Comparison of ENCODE assay signal across 19 cellular contexts in the genomic region with DNA sequence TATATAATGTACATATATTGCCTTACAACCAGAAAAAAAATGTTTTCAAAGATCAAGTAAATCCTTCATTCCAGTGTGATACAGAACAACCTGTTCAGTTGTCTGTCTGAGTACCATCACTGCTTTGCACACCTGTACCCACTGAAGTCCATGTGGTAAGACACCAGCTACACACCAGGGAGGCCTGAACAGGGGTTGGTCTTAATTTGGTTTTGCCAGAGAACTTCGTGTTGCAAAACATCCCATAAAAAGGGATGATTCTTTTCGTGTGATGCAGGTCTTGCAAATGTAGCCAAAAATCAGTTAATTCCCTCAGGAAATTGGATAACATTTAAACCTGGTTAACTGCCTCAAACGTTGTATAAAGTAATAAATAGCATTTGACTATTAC.
DNase-seq lines count a peak whose midpoint lies in the region; ATAC-seq, FAIRE-seq and TF ChIP-seq lines count a peak whose summit lies in the region.
"Had no signal": no experiment of that assay in that cellular context is flagged by ENCODE, and none has a peak within 500 bp of the region (broad histone marks: within the 10 kb centered on the region; RNA-seq: fewer than 3 reads in every experiment).

No MANE protein-coding gene starts in this region.

- H3K9me1 ChIP-seq in K562 (ENCODE audit: control insufficient read depth, insufficient read depth, low read length), result no peaks in the 10 kb centered on the region

- H3K79me2 ChIP-seq in K562 (ENCODE audit: control insufficient read depth, insufficient read depth, low read length), result no peaks in the 10 kb centered on the region

- H3K36me3 ChIP-seq in K562 (ENCODE audit: control insufficient read depth, insufficient read depth, low read length), result no peaks in the 10 kb centered on the region
- H3K36me3 ChIP-seq: neutrophil, sigmoid colon had no signal

- DNase-seq in K562 (ENCODE audit: extremely low read depth in 1 of 4, low spot score in 3 of 4) (no peak), lower leg skin (ENCODE audit: low spot score in 2 of 2) (no peak), GM19240 (ENCODE audit: insufficient read length, low spot score) (no peak)
- no peak for DNase-seq in stimulated activated naive CD8-positive, alpha-beta T cell treated with anti-CD3 and anti-CD28 coated beads, Interleukin-15, amount 100 ng/mL, for 72 hours
- DNase-seq: activated CD8-positive, alpha-beta memory T cell treated with anti-CD3 and anti-CD28 coated beads, Interleukin-2, amount 50 U/mL, for 4 hours; HFFc6; immature natural killer cell; mesendoderm; stimulated activated naive CD4-positive, alpha-beta T cell treated with Interleukin-2 at 50 U/mL for 16 hours; T-helper 1 cell had no signal

- no peak overlapping the region for H3K4me2 ChIP-seq in K562 (ENCODE audit: insufficient read depth, low read length)

- TF ChIP-seq CTCF in K562 (IDR thresholded peaks at IDR 0.05 in 2 of 3, conservative IDR thresholded peaks at IDR 0.05 in 1 of 3; ENCODE audit: insufficient read depth in 2 of 3, low read depth in 1 of 3, low read length in 3 of 3) (no peak), lower leg skin (IDR thresholded peaks at IDR 0.05) (no peak)

- TF ChIP-seq EP300 in K562 (IDR thresholded peaks at IDR 0.05; ENCODE audit: low read length), result no peak

- no peak for TF ChIP-seq RAD21 in K562 (CRISPR knock-in tag; conservative IDR thresholded peaks at IDR 0.05 in 1 of 2, IDR thresholded peaks at IDR 0.05 in 1 of 2)

- H3K9me3 ChIP-seq in K562 (replicated peaks; ENCODE audit: control insufficient read depth, insufficient read depth, low read depth, low read length), result no peaks in the 10 kb centered on the region
- H3K9me3 ChIP-seq: neutrophil, sigmoid colon had no signal

- peaks cover 4% of the 10 kb centered on the region for H3K4me1 Mint-ChIP-seq in activated T-helper 17 cell treated with anti-CD3 and anti-CD28 coated beads, Interleukin-2, amount 50 U/mL, for 72 hours
- H3K4me1 Mint-ChIP-seq in stimulated activated naive CD8-positive, alpha-beta T cell treated with anti-CD3 and anti-CD28 coated beads, Interleukin-15, amount 100 ng/mL, for 72 hours, result peaks cover 43% of the 10 kb centered on the region

- H3K4me3 Mint-ChIP-seq in activated T-helper 17 cell treated with anti-CD3 and anti-CD28 coated beads, Interleukin-2, amount 50 U/mL, for 72 hours, result no peak overlapping the region
- H3K4me3 Mint-ChIP-seq in stimulated activated naive CD8-positive, alpha-beta T cell treated with anti-CD3 and anti-CD28 coated beads, Interleukin-15, amount 100 ng/mL, for 72 hours, result no peak overlapping the region
- H3K4me3 Mint-ChIP-seq: central memory CD8-positive, alpha-beta T cell; HFFc6; immature natural killer cell had no signal

- no peaks in the 10 kb centered on the region for H3K9me3 Mint-ChIP-seq in activated T-helper 17 cell treated with anti-CD3 and anti-CD28 coated beads, Interleukin-2, amount 50 U/mL, for 72 hours
- no peaks in the 10 kb centered on the region for H3K9me3 Mint-ChIP-seq in stimulated activated naive CD8-positive, alpha-beta T cell treated with anti-CD3 and anti-CD28 coated beads, Interleukin-15, amount 100 ng/mL, for 72 hours
- H3K9me3 Mint-ChIP-seq: central memory CD8-positive, alpha-beta T cell; HFFc6; immature natural killer cell had no signal

- FAIRE-seq in K562 (lab: Jason Lieb, UNC), result no peak
- FAIRE-seq: endometrium had no signal

- H3K27me3 Mint-ChIP-seq in activated T-helper 17 cell treated with anti-CD3 and anti-CD28 coated beads, Interleukin-2, amount 50 U/mL, for 72 hours, result no peaks in the 10 kb centered on the region
- no peaks in the 10 kb centered on the region for H3K27me3 Mint-ChIP-seq in stimulated activated naive CD8-positive, alpha-beta T cell treated with anti-CD3 and anti-CD28 coated beads, Interleukin-15, amount 100 ng/mL, for 72 hours
- H3K27me3 Mint-ChIP-seq: central memory CD8-positive, alpha-beta T cell had no signal

- H3K4me3 ChIP-seq in K562 (no peak overlapping the region), lower leg skin (ENCODE audit: low read depth, poor library complexity, severe bottlenecking) (no peak overlapping the region)
- H3K4me3 ChIP-seq: sigmoid colon had no signal

- no peak overlapping the region for H3K9ac ChIP-seq in K562 (ENCODE audit: insufficient read depth in 1 of 2, low read depth in 2 of 2, low read length in 2 of 2)

- H3K36me3 Mint-ChIP-seq in activated T-helper 17 cell treated with anti-CD3 and anti-CD28 coated beads, Interleukin-2, amount 50 U/mL, for 72 hours (ENCODE audit: low read depth), result no peaks in the 10 kb centered on the region
- H3K36me3 Mint-ChIP-seq: immature natural killer cell had no signal

- no peaks in the 10 kb centered on the region for H3K27me3 ChIP-seq in K562 (ENCODE audit: control insufficient read depth in 2 of 2, insufficient read depth in 2 of 2, low read length in 2 of 2)
- H3K27me3 ChIP-seq: neutrophil, sigmoid colon had no signal

- 2% methylated on average over 3 of the region's 3 CpGs for WGBS in K562 (ENCODE audit: insufficient coverage, low coverage, missing lambda C conversion rate)
- 10 to 20% methylated on average over 3 of the region's 3 CpGs for WGBS in lower leg skin, 2 donors

- no TSS peak for BruUV-seq in K562 (replicated peaks; lab: Mats Ljungman, UMichigan)

- no peak overlapping the region for H3K27ac ChIP-seq in K562 (ENCODE audit: extremely low read depth, low read depth, low read length)
- H3K27ac ChIP-seq: neutrophil had no signal

- H3K27ac Mint-ChIP-seq in activated T-helper 17 cell treated with anti-CD3 and anti-CD28 coated beads, Interleukin-2, amount 50 U/mL, for 72 hours, result no peak overlapping the region
- H3K27ac Mint-ChIP-seq in stimulated activated naive CD8-positive, alpha-beta T cell treated with anti-CD3 and anti-CD28 coated beads, Interleukin-15, amount 100 ng/mL, for 72 hours, result no peak overlapping the region
- H3K27ac Mint-ChIP-seq: HFFc6, immature natural killer cell had no signal

- no peaks in the 10 kb centered on the region for H4K20me1 ChIP-seq in K562 (replicated peaks; ENCODE audit: control insufficient read depth, insufficient read depth, low read length)

- CTCF ChIA-PET in K562 (lab: Yijun Ruan, JAX; ENCODE audit: low intra/inter-chr PET ratio), result no interaction called here

- in situ Hi-C loops in K562 (cut with MboI), result loop anchor here (5.0 to 25.0 kb wide), 3 partner anchors 127 to 659 kb away; no protein-coding TSS in a partner anchor

- ATAC-seq in GM18858 (IDR thresholded peaks at IDR 0.05; ENCODE audit: unreplicated experiment) (peak; percentile 9), GM21619 (IDR thresholded peaks at IDR 0.05; ENCODE audit: unreplicated experiment) (peak; percentile 8), HG03378 (IDR thresholded peaks at IDR 0.05; ENCODE audit: unreplicated experiment) (peak; percentile 12), K562 (no peak)
- no peak for ATAC-seq in activated T-helper 17 cell treated with anti-CD3 and anti-CD28 coated beads, Interleukin-2, amount 50 U/mL, for 72 hours (replicated peaks)
- ATAC-seq in stimulated activated naive CD8-positive, alpha-beta T cell treated with anti-CD3 and anti-CD28 coated beads, Interleukin-15, amount 100 ng/mL, for 72 hours, result no peak
- ATAC-seq: Panc1 had no signal

- no peak overlapping the region for H2AFZ ChIP-seq in K562 (ENCODE audit: low read depth, low read length)

- H3K4me1 ChIP-seq in K562 (replicated peaks in 1 of 2; ENCODE audit: control insufficient read depth in 2 of 2, insufficient read depth in 2 of 2, low read length in 2 of 2), result peaks cover 6 to 23% of the 10 kb centered on the region in 2 experiments; a peak in 3 of 5 replicates

- POLR2A ChIA-PET in K562 (lab: Yijun Ruan, JAX), result no interaction called here

- TF ChIP-seq POLR2A in K562 (conservative IDR thresholded peaks at IDR 0.05), result no peak
- TF ChIP-seq POLR2A in lower leg skin (IDR thresholded peaks at IDR 0.05), result no peak

- intact Hi-C loops in K562 (cut with micrococcal nuclease) (no loop called here), lower leg skin (cut with DNase I; ENCODE audit: low total_unique reads) (no loop called here)

TF ChIP-seq in K562, 482 proteins besides CTCF, POLR2A, EP300 and RAD21:
- no peak for TF ChIP-seq CEBPG (CRISPR knock-in tag; IDR thresholded peaks at IDR 0.05)
- TF ChIP-seq CEBPG (tag; conservative IDR thresholded peaks at IDR 0.05 in 1 of 2, IDR thresholded peaks at IDR 0.05 in 1 of 2), result 0 out of 4 replicates have a peak, but pooled peaks of 1 of the 2 experiments have one; percentile 1
- TF ChIP-seq FOSL1 (tag; conservative IDR thresholded peaks at IDR 0.05), result peak; percentile 7; the same call in 1 of the 2 replicates
- no peak for TF ChIP-seq BRF1 (IDR thresholded peaks at IDR 0.05; ENCODE audit: borderline replicate concordance, extremely low read depth, insufficient read length)
- peak; percentile 4; the same call in 1 of the 2 replicates for TF ChIP-seq ZEB2 (IDR thresholded peaks at IDR 0.05)
- 0 out of 2 replicates have a peak, but pooled peaks have one; percentile 2 for TF ChIP-seq CEBPB (tag; IDR thresholded peaks at IDR 0.05)

Comparison
In these comparisons a context has a peak if more than half of its experiments do, and no peak if none do; other contexts are left out.
1. ATAC-seq: peak in GM18858 (single experiment), GM21619 (single experiment) and HG03378 (single experiment); none in K562 (single experiment), activated T-helper 17 cell treated with anti-CD3 and anti-CD28 coated beads, Interleukin-2, amount 50 U/mL, for 72 hours (single experiment) and stimulated activated naive CD8-positive, alpha-beta T cell treated with anti-CD3 and anti-CD28 coated beads, Interleukin-15, amount 100 ng/mL, for 72 hours (single experiment).